ENCODE assay signal across 1 cellular context in the genomic region with DNA sequence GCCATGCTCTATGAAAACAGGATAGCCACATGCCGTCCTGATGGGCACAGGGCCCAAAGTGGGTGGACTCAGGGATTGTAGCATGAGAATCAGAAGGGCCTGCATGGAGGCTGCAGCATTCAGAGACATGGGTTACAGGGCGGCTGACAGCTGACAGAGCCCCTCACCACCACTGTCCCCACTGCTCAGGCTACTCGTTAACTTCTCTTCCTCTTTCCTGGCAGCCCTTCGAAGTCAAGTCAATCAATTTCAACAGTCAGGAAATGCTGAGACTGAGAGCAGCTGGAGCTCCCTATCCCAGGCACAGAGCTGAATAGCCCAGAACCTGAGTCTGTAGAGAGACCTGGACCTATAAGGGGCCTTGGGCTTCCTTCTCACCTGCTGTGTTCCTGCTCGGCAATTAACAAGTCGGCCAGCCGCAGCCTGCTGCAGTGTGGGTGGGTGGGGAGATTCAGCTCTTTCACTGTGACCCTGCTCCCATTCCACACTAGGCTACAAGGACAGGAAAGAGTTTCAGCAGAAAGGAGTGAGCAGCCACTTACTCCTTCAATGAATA.
TF ChIP-seq lines count a peak whose summit lies in the region.

No MANE protein-coding gene starts in this region.

TF ChIP-seq in GM23338, 12 proteins besides CTCF, POLR2A, EP300 and RAD21 (continued from another document):
- TF ChIP-seq, protein P1, sequence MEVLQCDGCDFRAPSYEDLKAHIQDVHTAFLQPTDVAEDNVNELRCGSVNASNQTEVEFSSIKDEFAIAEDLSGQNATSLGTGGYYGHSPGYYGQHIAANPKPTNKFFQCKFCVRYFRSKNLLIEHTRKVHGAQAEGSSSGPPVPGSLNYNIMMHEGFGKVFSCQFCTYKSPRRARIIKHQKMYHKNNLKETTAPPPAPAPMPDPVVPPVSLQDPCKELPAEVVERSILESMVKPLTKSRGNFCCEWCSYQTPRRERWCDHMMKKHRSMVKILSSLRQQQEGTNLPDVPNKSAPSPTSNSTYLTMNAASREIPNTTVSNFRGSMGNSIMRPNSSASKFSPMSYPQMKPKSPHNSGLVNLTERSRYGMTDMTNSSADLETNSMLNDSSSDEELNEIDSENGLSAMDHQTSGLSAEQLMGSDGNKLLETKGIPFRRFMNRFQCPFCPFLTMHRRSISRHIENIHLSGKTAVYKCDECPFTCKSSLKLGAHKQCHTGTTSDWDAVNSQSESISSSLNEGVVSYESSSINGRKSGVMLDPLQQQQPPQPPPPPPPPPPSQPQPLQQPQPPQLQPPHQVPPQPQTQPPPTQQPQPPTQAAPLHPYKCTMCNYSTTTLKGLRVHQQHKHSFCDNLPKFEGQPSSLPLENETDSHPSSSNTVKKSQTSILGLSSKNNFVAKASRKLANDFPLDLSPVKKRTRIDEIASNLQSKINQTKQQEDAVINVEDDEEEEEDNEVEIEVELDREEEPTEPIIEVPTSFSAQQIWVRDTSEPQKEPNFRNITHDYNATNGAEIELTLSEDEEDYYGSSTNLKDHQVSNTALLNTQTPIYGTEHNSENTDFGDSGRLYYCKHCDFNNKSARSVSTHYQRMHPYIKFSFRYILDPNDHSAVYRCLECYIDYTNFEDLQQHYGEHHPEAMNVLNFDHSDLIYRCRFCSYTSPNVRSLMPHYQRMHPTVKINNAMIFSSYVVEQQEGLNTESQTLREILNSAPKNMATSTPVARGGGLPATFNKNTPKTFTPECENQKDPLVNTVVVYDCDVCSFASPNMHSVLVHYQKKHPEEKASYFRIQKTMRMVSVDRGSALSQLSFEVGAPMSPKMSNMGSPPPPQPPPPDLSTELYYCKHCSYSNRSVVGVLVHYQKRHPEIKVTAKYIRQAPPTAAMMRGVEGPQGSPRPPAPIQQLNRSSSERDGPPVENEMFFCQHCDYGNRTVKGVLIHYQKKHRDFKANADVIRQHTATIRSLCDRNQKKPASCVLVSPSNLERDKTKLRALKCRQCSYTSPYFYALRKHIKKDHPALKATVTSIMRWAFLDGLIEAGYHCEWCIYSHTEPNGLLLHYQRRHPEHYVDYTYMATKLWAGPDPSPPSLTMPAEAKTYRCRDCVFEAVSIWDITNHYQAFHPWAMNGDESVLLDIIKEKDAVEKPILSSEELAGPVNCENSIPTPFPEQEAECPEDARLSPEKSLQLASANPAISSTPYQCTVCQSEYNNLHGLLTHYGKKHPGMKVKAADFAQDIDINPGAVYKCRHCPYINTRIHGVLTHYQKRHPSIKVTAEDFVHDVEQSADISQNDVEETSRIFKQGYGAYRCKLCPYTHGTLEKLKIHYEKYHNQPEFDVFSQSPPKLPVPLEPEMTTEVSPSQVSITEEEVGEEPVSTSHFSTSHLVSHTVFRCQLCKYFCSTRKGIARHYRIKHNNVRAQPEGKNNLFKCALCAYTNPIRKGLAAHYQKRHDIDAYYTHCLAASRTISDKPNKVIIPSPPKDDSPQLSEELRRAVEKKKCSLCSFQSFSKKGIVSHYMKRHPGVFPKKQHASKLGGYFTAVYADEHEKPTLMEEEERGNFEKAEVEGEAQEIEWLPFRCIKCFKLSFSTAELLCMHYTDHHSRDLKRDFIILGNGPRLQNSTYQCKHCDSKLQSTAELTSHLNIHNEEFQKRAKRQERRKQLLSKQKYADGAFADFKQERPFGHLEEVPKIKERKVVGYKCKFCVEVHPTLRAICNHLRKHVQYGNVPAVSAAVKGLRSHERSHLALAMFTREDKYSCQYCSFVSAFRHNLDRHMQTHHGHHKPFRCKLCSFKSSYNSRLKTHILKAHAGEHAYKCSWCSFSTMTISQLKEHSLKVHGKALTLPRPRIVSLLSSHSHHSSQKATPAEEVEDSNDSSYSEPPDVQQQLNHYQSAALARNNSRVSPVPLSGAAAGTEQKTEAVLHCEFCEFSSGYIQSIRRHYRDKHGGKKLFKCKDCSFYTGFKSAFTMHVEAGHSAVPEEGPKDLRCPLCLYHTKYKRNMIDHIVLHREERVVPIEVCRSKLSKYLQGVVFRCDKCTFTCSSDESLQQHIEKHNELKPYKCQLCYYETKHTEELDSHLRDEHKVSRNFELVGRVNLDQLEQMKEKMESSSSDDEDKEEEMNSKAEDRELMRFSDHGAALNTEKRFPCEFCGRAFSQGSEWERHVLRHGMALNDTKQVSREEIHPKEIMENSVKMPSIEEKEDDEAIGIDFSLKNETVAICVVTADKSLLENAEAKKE (CRISPR knock-in tag; IDR thresholded peaks at IDR 0.05), result no peak
- TF ChIP-seq CREB1 (CRISPR knock-in tag; IDR thresholded peaks at IDR 0.05; ENCODE audit: low read depth), result no peak
- TF ChIP-seq JUNB (IDR thresholded peaks at IDR 0.05; ENCODE audit: unreplicated experiment), result no peak
- no peak for TF ChIP-seq EZH2phosphoT487 (IDR thresholded peaks at IDR 0.05; ENCODE audit: unreplicated experiment)
- TF ChIP-seq EZH2 (IDR thresholded peaks at IDR 0.05; ENCODE audit: low read depth, unreplicated experiment), result no peak
- TF ChIP-seq, protein P2, sequence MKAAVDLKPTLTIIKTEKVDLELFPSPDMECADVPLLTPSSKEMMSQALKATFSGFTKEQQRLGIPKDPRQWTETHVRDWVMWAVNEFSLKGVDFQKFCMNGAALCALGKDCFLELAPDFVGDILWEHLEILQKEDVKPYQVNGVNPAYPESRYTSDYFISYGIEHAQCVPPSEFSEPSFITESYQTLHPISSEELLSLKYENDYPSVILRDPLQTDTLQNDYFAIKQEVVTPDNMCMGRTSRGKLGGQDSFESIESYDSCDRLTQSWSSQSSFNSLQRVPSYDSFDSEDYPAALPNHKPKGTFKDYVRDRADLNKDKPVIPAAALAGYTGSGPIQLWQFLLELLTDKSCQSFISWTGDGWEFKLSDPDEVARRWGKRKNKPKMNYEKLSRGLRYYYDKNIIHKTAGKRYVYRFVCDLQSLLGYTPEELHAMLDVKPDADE (IDR thresholded peaks at IDR 0.05), result no peak
- TF ChIP-seq ZNF331 (CRISPR knock-in tag; IDR thresholded peaks at IDR 0.05; ENCODE audit: low read depth), result no peak
- TF ChIP-seq POLR2AphosphoS5 (IDR thresholded peaks at IDR 0.05; ENCODE audit: low read depth), result no peak
- no peak for TF ChIP-seq NANOG (IDR thresholded peaks at IDR 0.05; ENCODE audit: borderline replicate concordance)
TF ChIP-seq in GM23338: peak in this region for 0.
